In genomic region chr22:15729209-15729917, GRCh38 we compare ENCODE assay signal across 6 cellular contexts. TPM values are rescaled to one million over a fixed set of nuclear protein-coding genes. Genes with fewer than 3 reads are reported as not detected.
"Had no signal": no experiment of that assay in that cellular context is flagged by ENCODE, and none has a peak within 500 bp of the region (broad histone marks: within the 10 kb centered on the region; RNA-seq: fewer than 3 reads in every experiment).

No MANE protein-coding gene starts in this region.

RNA-seq across cellular contexts. Expression of gene POTEH, which starts 39.5 kb away (rescaled TPM):
- total RNA-seq: K562, LHCN-M2, MCF 10A, PC-9, Right ventricle myocardium superior, SJSA1 had no signal
- polyA plus RNA-seq: K562 had no signal
